In the genomic region with DNA sequence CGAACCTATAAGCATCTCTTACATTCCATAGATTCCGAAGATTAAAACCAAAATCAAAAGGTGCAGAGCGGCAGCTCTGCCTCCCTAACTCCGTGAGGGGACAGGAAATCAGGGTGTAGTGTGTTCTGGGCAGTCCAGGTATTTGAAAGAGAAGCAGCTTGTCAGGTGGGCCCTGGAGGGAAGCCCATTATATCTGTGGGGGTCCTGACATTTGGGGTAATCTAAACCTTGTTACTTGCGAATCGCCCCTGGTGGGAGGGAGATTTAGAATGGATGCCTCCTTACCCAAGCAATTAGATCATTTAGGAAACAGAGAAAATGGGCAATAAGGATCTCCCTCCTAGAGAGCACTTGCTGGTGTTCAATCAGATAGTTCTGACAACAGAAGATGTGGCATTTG, we compare ENCODE assay signal across 15 cellular contexts.
"Had no signal": no experiment of that assay in that cellular context is flagged by ENCODE, and none has a peak within 500 bp of the region (broad histone marks: within the 10 kb centered on the region; RNA-seq: fewer than 3 reads in every experiment).

No MANE protein-coding gene starts in this region.

- H3K4me3 ChIP-seq: colonic mucosa, mucosa of descending colon had no signal

- ATAC-seq: activated CD8-positive, alpha-beta memory T cell treated with anti-CD3 and anti-CD28 coated beads, Interleukin-2, amount 10 ng/mL, durations not matched to agents 7 days and 5 days; activated naive CD4-positive, alpha-beta T cell treated with anti-CD3 and anti-CD28 coated beads, Interleukin-2, amount 50 U/mL, for 72 hours; esophagus mucosa; left colon; mucosa of descending colon; naive thymus-derived CD4-positive, alpha-beta T cell had no signal

- H3K36me3 Mint-ChIP-seq: activated CD4-positive, alpha-beta memory T cell treated with anti-CD3 and anti-CD28 coated beads for 36 hours; activated CD8-positive, alpha-beta memory T cell treated with anti-CD3 and anti-CD28 coated beads, Interleukin-2, amount 10 ng/mL, durations not matched to agents 7 days and 5 days; activated naive CD4-positive, alpha-beta T cell treated with anti-CD3 and anti-CD28 coated beads, Interleukin-2, amount 50 U/mL, for 72 hours; naive thymus-derived CD4-positive, alpha-beta T cell had no signal

- DNase-seq: activated CD4-positive, alpha-beta memory T cell treated with anti-CD3 and anti-CD28 coated beads for 36 hours; activated CD8-positive, alpha-beta memory T cell treated with anti-CD3 and anti-CD28 coated beads, Interleukin-2, amount 10 ng/mL, durations not matched to agents 7 days and 5 days; activated T-cell treated with anti-CD3 and anti-CD28 coated beads, Interleukin-2, amount 50 U/mL, for 1 hour; caudate nucleus; colonic mucosa; left colon; mucosa of descending colon; naive thymus-derived CD4-positive, alpha-beta T cell; stimulated activated CD4-positive, alpha-beta T cell treated with anti-CD3 and anti-CD28 coated beads, Interleukin-15, amount 100 ng/mL, for 24 hours; stimulated activated CD4-positive, alpha-beta T cell treated with anti-CD3 and anti-CD28 coated beads, Interleukin-4, amount 100 ng/mL, for 1 hour; stimulated activated naive CD4-positive, alpha-beta T cell treated with Interleukin-2 at 50 U/mL for 16 hours; trophoblast cell had no signal

- H3K27me3 Mint-ChIP-seq: activated CD4-positive, alpha-beta memory T cell treated with anti-CD3 and anti-CD28 coated beads for 36 hours had no signal

- H3K27me3 ChIP-seq: colonic mucosa had no signal

- H3K36me3 ChIP-seq: colonic mucosa had no signal

- H3K27ac Mint-ChIP-seq: activated CD4-positive, alpha-beta memory T cell treated with anti-CD3 and anti-CD28 coated beads for 36 hours; activated CD8-positive, alpha-beta memory T cell treated with anti-CD3 and anti-CD28 coated beads, Interleukin-2, amount 10 ng/mL, durations not matched to agents 7 days and 5 days; activated naive CD4-positive, alpha-beta T cell treated with anti-CD3 and anti-CD28 coated beads, Interleukin-2, amount 50 U/mL, for 72 hours; naive thymus-derived CD4-positive, alpha-beta T cell had no signal

- H3K4me3 Mint-ChIP-seq: activated CD4-positive, alpha-beta memory T cell treated with anti-CD3 and anti-CD28 coated beads for 36 hours; activated CD8-positive, alpha-beta memory T cell treated with anti-CD3 and anti-CD28 coated beads, Interleukin-2, amount 10 ng/mL, durations not matched to agents 7 days and 5 days; naive thymus-derived CD4-positive, alpha-beta T cell had no signal

- H3K9me3 Mint-ChIP-seq: activated CD4-positive, alpha-beta memory T cell treated with anti-CD3 and anti-CD28 coated beads for 36 hours; activated naive CD4-positive, alpha-beta T cell treated with anti-CD3 and anti-CD28 coated beads, Interleukin-2, amount 50 U/mL, for 72 hours; naive thymus-derived CD4-positive, alpha-beta T cell had no signal

- H3K9me3 ChIP-seq: colonic mucosa, mucosa of descending colon had no signal

- H3K4me1 ChIP-seq: colonic mucosa had no signal

- H3K27ac ChIP-seq: colonic mucosa, VCaP had no signal
